8 cellular contexts compared by ENCODE assay signal in genomic region chr16:3305109-3306068, GRCh38. TPM values are rescaled to one million over a fixed set of nuclear protein-coding genes. Genes with fewer than 3 reads are reported as not detected.
A peak's percentile ranks its signal among the peaks of the same experiment; 100 is the strongest.
DNase-seq lines count a peak whose midpoint lies in the region; ATAC-seq and TF ChIP-seq lines count a peak whose summit lies in the region.

TIGD7 (minus strand) TSS chr16:3305430; CDS start chr16:3300614, 4,816 bp downstream.
ZNF75A (plus strand) TSS chr16:3305497; CDS start chr16:3308429, 2,932 bp downstream.

- peaks cover 10% of the 10 kb centered on the region for H3K4me1 Mint-ChIP-seq in T-helper 1 cell treated with Interleukin-12 subunit alpha and Interleukin-12 subunit beta and Interleukin-4 antibody, amounts not matched to agents 30 μg/mL and 1 μg/mL, for 36 hours (ENCODE audit: low read depth)

- H3K4me1 ChIP-seq in right atrium auricular region = peaks cover 0 to 18% of the 10 kb centered on the region in 2 donors
- H3K4me1 ChIP-seq in psoas muscle = peaks cover 10% of the 10 kb centered on the region
- peaks cover 1% of the 10 kb centered on the region for H3K4me1 ChIP-seq in urinary bladder (ENCODE audit: insufficient read depth)

- H3K27ac ChIP-seq in right atrium auricular region = peak within 1 kb of the TSS; percentile 91 to 93
- H3K27ac ChIP-seq in psoas muscle = peak within 1 kb of the TSS; percentile 97
- H3K27ac ChIP-seq in urinary bladder (ENCODE audit: low read depth) = peak within 1 kb of the TSS; percentile 79

- peaks cover 64% of the 10 kb centered on the region for H3K36me3 Mint-ChIP-seq in T-helper 1 cell treated with Interleukin-12 subunit alpha and Interleukin-12 subunit beta and Interleukin-4 antibody, amounts not matched to agents 30 μg/mL and 1 μg/mL, for 36 hours (ENCODE audit: low read depth)

- H3K36me3 ChIP-seq in right atrium auricular region = peaks cover 31% of the 10 kb centered on the region
- peaks cover 29 to 43% of the 10 kb centered on the region in 2 donors for H3K36me3 ChIP-seq in psoas muscle (ENCODE audit: insufficient read depth in 1 of 2, low read depth in 1 of 2)
- peaks cover 4% of the 10 kb centered on the region for H3K36me3 ChIP-seq in urinary bladder (ENCODE audit: insufficient read depth)

- ATAC-seq in HG02610 (IDR thresholded peaks at IDR 0.05; ENCODE audit: unreplicated experiment) (peak; percentile 96), psoas muscle (peak; percentile 99 to 100 (median 99))

- peak; percentile 95 for TF ChIP-seq POLR2A in GM10847 (IDR thresholded peaks at IDR 0.05; ENCODE audit: extremely low read depth, insufficient read length)

- H3K27me3 ChIP-seq in right atrium auricular region = no peaks in the 10 kb centered on the region
- H3K27me3 ChIP-seq in psoas muscle (ENCODE audit: insufficient read depth in 3 of 3, low read length in 2 of 3) = no peaks in the 10 kb centered on the region

- H3K27ac Mint-ChIP-seq in T-helper 1 cell treated with Interleukin-12 subunit alpha and Interleukin-12 subunit beta and Interleukin-4 antibody, amounts not matched to agents 30 μg/mL and 1 μg/mL, for 36 hours = peak within 1 kb of the TSS; percentile 87

- H3K9me3 Mint-ChIP-seq in T-helper 1 cell treated with Interleukin-12 subunit alpha and Interleukin-12 subunit beta and Interleukin-4 antibody, amounts not matched to agents 30 μg/mL and 1 μg/mL, for 36 hours = peaks cover 49% of the 10 kb centered on the region

- peaks cover 7 to 71% of the 10 kb centered on the region in 2 donors for H3K9me3 ChIP-seq in right atrium auricular region
- H3K9me3 ChIP-seq in psoas muscle = peaks cover 58% of the 10 kb centered on the region

- peak within 1 kb of the TSS; percentile 68 to 75 for H3K4me3 ChIP-seq in right atrium auricular region
- H3K4me3 ChIP-seq in psoas muscle = peak within 1 kb of the TSS; percentile 97
- peak within 1 kb of the TSS; percentile 64 for H3K4me3 ChIP-seq in urinary bladder (ENCODE audit: low read depth, low read length)

- DNase-seq in NCI-H128 (lab: John Stamatoyannopoulos, UW; ENCODE audit: unreplicated experiment) (peak; percentile 50), amygdala (lab: John Stamatoyannopoulos, UW) (peak; percentile 61 to 97 (median 91)), right atrium auricular region (ENCODE audit: low spot score) (peak; percentile 83), psoas muscle (peak; percentile 88 to 93)

- WGBS in psoas muscle, 3 donors = 0 to 1% (median 1%) methylated on average over 81 to 103 of the region's 103 CpGs
- under 1% methylated on average over 103 of the region's 103 CpGs for WGBS in urinary bladder

- peak within 1 kb of the TSS; percentile 73 for H3K4me3 Mint-ChIP-seq in T-helper 1 cell treated with Interleukin-12 subunit alpha and Interleukin-12 subunit beta and Interleukin-4 antibody, amounts not matched to agents 30 μg/mL and 1 μg/mL, for 36 hours

- intact Hi-C loops in psoas muscle (cut with DNase I) = loop anchor here (1.0 to 2.0 kb wide), 6 partner anchors 22 to 195 kb away; partner anchors contain the start of genes ZNF263 (in 2 of the 2), CLUAP1 (in 1 of the 2), ZNF174 (in 1 of the 2) and ZSCAN32 (in 1 of the 2)

- H3K27me3 Mint-ChIP-seq in T-helper 1 cell treated with Interleukin-12 subunit alpha and Interleukin-12 subunit beta and Interleukin-4 antibody, amounts not matched to agents 30 μg/mL and 1 μg/mL, for 36 hours (ENCODE audit: low read depth) = no peaks in the 10 kb centered on the region

- TF ChIP-seq CTCF in right atrium auricular region (IDR thresholded peaks at IDR 0.05) (peak in 1 of 2 donors; percentile 59), psoas muscle (IDR thresholded peaks at IDR 0.05) (peak; percentile 13)

RNA-seq across cellular contexts. Expression of gene TIGD7, which starts in this region (rescaled TPM):
- total RNA-seq in right atrium auricular region (1 to 10 TPM; 5.0 to 5.4 TPM), psoas muscle (1 to 10 TPM; 5.8 to 7.6 (median 6.5) TPM), urinary bladder (18.5 TPM)
- polyA plus RNA-seq in psoas muscle (1 to 10 TPM; 3.1 to 9.4 (median 5.7) TPM), urinary bladder (9.6 TPM)

RNA-seq across cellular contexts. Expression of gene ZNF75A, which starts in this region (rescaled TPM):
- 10 to 100 TPM; 15.5 to 20.1 TPM for total RNA-seq in right atrium auricular region
- 10 to 100 TPM; 11.4 to 20.5 (median 15.4) TPM for total RNA-seq in psoas muscle
- 10 to 100 TPM in 2 of 3 donors, 1 to 10 TPM in 1; 7.4 to 15.7 (median 13.4) TPM for polyA plus RNA-seq in psoas muscle
- total RNA-seq in urinary bladder = 45.4 TPM
- 16.4 TPM for polyA plus RNA-seq in urinary bladder

Comparison
In these comparisons a context has a peak if more than half of its experiments do, and no peak if none do; other contexts are left out.
1. Peak in every context shown above with its lines: DNase-seq, ATAC-seq, H3K4me3 ChIP-seq and H3K27ac ChIP-seq.